Comparison of ENCODE assay signal across 19 cellular contexts in the genomic region with DNA sequence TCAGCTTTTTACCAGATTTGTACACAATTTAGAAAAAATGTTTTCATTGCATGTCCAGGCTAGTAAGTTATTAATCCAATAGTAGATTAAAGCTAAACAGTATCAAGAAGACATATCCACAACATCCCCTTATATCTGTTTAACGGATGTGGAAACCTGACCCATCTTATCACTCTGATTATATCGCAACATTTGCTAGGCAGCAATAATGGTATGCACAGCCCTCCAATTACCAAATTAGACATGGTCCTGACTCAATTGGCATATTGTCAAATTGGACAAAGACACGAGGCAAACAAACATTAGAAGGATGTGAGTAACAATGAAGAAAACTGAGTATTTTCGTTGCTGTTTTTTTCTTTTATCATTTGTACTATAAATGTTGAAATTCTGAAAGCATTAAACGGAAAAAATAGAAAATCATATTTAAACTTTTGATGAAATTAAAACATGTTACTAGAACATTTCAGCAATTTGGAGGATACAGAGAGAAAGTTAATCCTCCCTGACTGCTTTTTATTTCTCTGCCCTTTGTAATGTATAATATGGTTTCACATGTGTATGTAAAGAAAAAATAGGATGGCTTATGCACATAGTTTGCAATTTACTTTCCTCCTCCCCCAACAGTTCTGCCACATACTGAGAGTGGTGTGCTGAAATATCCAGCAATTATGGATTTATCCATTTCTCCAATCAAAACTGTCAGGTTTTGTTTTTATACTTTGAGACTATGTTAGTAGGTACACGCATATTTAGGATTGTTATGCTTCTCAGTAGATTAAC.
A peak's percentile ranks its signal among the peaks of the same experiment; 100 is the strongest.
DNase-seq lines count a peak whose midpoint lies in the region; ATAC-seq, FAIRE-seq and TF ChIP-seq lines count a peak whose summit lies in the region.
"Had no signal": no experiment of that assay in that cellular context is flagged by ENCODE, and none has a peak within 500 bp of the region (broad histone marks: within the 10 kb centered on the region; RNA-seq: fewer than 3 reads in every experiment).

No MANE protein-coding gene starts in this region.

- H3K36me3 ChIP-seq in A673 (ENCODE audit: insufficient read depth, low read length, poor library complexity, severe bottlenecking): no peaks in the 10 kb centered on the region
- H3K36me3 ChIP-seq in endothelial cell of umbilical vein (ENCODE audit: control insufficient read depth in 2 of 2, extremely low read depth in 1 of 2, insufficient read depth in 2 of 2, low read length in 2 of 2): no peaks in the 10 kb centered on the region
- no peaks in the 10 kb centered on the region for H3K36me3 ChIP-seq in brain microvascular endothelial cell (replicated peaks)
- H3K36me3 ChIP-seq: gastroesophageal sphincter, neutrophil had no signal

- H3K9me1 ChIP-seq in endothelial cell of umbilical vein (replicated peaks; ENCODE audit: control insufficient read depth, extremely low read depth, insufficient read depth, low read length): no peaks in the 10 kb centered on the region

- in situ Hi-C loops in brain microvascular endothelial cell (cut with HindIII; ENCODE audit: low pct_ligation_motif_present, low sequenced_read_pairs): no loop called here

- H3K4me3 ChIP-seq in A673 (ENCODE audit: low read depth, low read length, poor library complexity, severe bottlenecking) (no peak overlapping the region), endothelial cell of umbilical vein (replicated peaks in 1 of 3; ENCODE audit: insufficient read depth in 1 of 3, low read depth in 1 of 3, low read length in 3 of 3) (no peak overlapping the region), brain microvascular endothelial cell (ENCODE audit: low read depth, low read length) (no peak overlapping the region)
- H3K4me3 ChIP-seq: gastroesophageal sphincter, mucosa of descending colon had no signal

- H3K4me1 ChIP-seq in A673 (ENCODE audit: insufficient read depth, low read length, poor library complexity, severe bottlenecking) (peaks cover 15% of the 10 kb centered on the region), endothelial cell of umbilical vein (ENCODE audit: control insufficient read depth, extremely low read depth, insufficient read depth, low read length) (peaks cover 16% of the 10 kb centered on the region)
- H3K4me1 ChIP-seq: gastroesophageal sphincter had no signal

- peak overlapping the region; percentile 71 for H3K4me2 ChIP-seq in endothelial cell of umbilical vein (ENCODE audit: insufficient read depth, low read length)

- no peaks in the 10 kb centered on the region for H4K20me1 ChIP-seq in endothelial cell of umbilical vein (replicated peaks; ENCODE audit: control insufficient read depth, extremely low read depth, insufficient read depth, low read length)

- no peak for ATAC-seq in HG02588 (IDR thresholded peaks at IDR 0.05; ENCODE audit: unreplicated experiment)
- ATAC-seq: activated CD8-positive, alpha-beta T cell treated with anti-CD3 and anti-CD28 coated beads, Interleukin-2, amount 10 ng/mL, durations not matched to agents 7 days and 5 days; effector memory CD8-positive, alpha-beta T cell; gastroesophageal sphincter; left colon; mucosa of descending colon had no signal

- peak; percentile 69 for FAIRE-seq in endothelial cell of umbilical vein (lab: Jason Lieb, UNC)
- FAIRE-seq: urothelium cell line had no signal

- dilution Hi-C loops in endothelial cell of umbilical vein (cut with MboI; ENCODE audit: extremely low pct_ligation_motif_present, low sequenced_read_pairs): no loop called here

- intact Hi-C loops in A673 (cut with micrococcal nuclease; ENCODE audit: unreplicated experiment): no loop called here
- intact Hi-C loops in endothelial cell of umbilical vein (cut with micrococcal nuclease): no loop called here

- H2AFZ ChIP-seq in endothelial cell of umbilical vein (ENCODE audit: low read depth, low read length): peak overlapping the region; percentile 73

- CTCF ChIA-PET in A673 (lab: Charles Lee) (no interaction called here), endothelial cell of umbilical vein (lab: Charles Lee) (interaction anchor here (2.0 kb wide), 1 partner anchor 426 kb away, joined by 4 read pairs; no protein-coding TSS in a partner anchor)

- peak; percentile 89 for DNase-seq in A673 (ENCODE audit: low spot score)
- DNase-seq in GM04503 (ENCODE audit: low read depth): peak; percentile 34
- peak; percentile 90 for DNase-seq in RPMI7951 (ENCODE audit: low read depth)
- DNase-seq in endothelial cell of umbilical vein (ENCODE audit: low read depth, low spot score): peak; percentile 75
- no peak for DNase-seq in brain microvascular endothelial cell
- no peak for DNase-seq in SHP77 (lab: John Stamatoyannopoulos, UW)
- no peak for DNase-seq in NK-92 treated with Interleukin-12 subunit alpha and Interleukin-12 subunit beta, amount 100 ng/mL, for 24 hours (lab: John Stamatoyannopoulos, UW)
- DNase-seq: ACHN; activated CD8-positive, alpha-beta T cell treated with anti-CD3 and anti-CD28 coated beads, Interleukin-2, amount 10 ng/mL, durations not matched to agents 7 days and 5 days; activated T-cell treated with anti-CD3 and anti-CD28 coated beads, Interleukin-2, amount 50 U/mL, for 48 hours; central memory CD4-positive, alpha-beta T cell; effector memory CD8-positive, alpha-beta T cell; left colon; mucosa of descending colon; NCI-H2107 had no signal

- POLR2A ChIA-PET in A673 (lab: Charles Lee; ENCODE audit: low non-redundant PET): no interaction called here
- POLR2A ChIA-PET in endothelial cell of umbilical vein (lab: Charles Lee): interaction anchor here (0.7 kb wide), 1 partner anchor 23 kb away, joined by 3 read pairs; no protein-coding TSS in a partner anchor

- BruUV-seq in A673 (replicated peaks; lab: Mats Ljungman, UMichigan): no TSS peak
- BruUV-seq in endothelial cell of umbilical vein (replicated peaks; lab: Mats Ljungman, UMichigan): no TSS peak

- peak overlapping the region; percentile 1 for H3K27ac ChIP-seq in A673 (ENCODE audit: low read depth, low read length, poor library complexity, severe bottlenecking)
- H3K27ac ChIP-seq in endothelial cell of umbilical vein (ENCODE audit: insufficient read depth, low read depth, low read length): peak overlapping the region; percentile 8
- H3K27ac ChIP-seq in brain microvascular endothelial cell: no peak overlapping the region
- H3K27ac ChIP-seq: gastroesophageal sphincter, neutrophil had no signal

- H3K79me2 ChIP-seq in endothelial cell of umbilical vein (ENCODE audit: control insufficient read depth, insufficient read depth, low read length): no peaks in the 10 kb centered on the region

- no peak overlapping the region for H3K9ac ChIP-seq in endothelial cell of umbilical vein (replicated peaks; ENCODE audit: extremely low read depth, insufficient read depth, low read length)

- H3K27me3 ChIP-seq in A673 (replicated peaks; ENCODE audit: insufficient read depth, low read depth, low read length, poor library complexity) (no peaks in the 10 kb centered on the region), endothelial cell of umbilical vein (ENCODE audit: control insufficient read depth in 2 of 2, insufficient read depth in 2 of 2, low read length in 2 of 2) (no peaks in the 10 kb centered on the region), brain microvascular endothelial cell (replicated peaks) (no peaks in the 10 kb centered on the region)
- H3K27me3 ChIP-seq: gastroesophageal sphincter, neutrophil had no signal

- no peak for TF ChIP-seq POLR2A in endothelial cell of umbilical vein (IDR thresholded peaks at IDR 0.05; ENCODE audit: low read depth, low read length)

- no peaks in the 10 kb centered on the region for H3K9me3 ChIP-seq in A673 (ENCODE audit: low read depth, low read length, poor library complexity, severe bottlenecking)
- no peaks in the 10 kb centered on the region for H3K9me3 ChIP-seq in endothelial cell of umbilical vein (replicated peaks; ENCODE audit: control insufficient read depth, insufficient read depth, low read length)
- H3K9me3 ChIP-seq: gastroesophageal sphincter, mucosa of descending colon, neutrophil had no signal

- TF ChIP-seq CTCF in A673 (conservative IDR thresholded peaks at IDR 0.05; ENCODE audit: low read depth, low read length) (no peak), endothelial cell of umbilical vein (IDR thresholded peaks at IDR 0.05; ENCODE audit: extremely low read depth in 1 of 2, insufficient read depth in 1 of 2, low read depth in 1 of 2, low read length in 2 of 2) (no peak), brain microvascular endothelial cell (IDR thresholded peaks at IDR 0.05; ENCODE audit: low read depth, low read length, missing control alignments) (no peak)

TF ChIP-seq in endothelial cell of umbilical vein, 7 proteins besides CTCF, POLR2A, EP300 and RAD21:
- TF ChIP-seq, protein P1, sequence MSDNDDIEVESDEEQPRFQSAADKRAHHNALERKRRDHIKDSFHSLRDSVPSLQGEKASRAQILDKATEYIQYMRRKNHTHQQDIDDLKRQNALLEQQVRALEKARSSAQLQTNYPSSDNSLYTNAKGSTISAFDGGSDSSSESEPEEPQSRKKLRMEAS (IDR thresholded peaks at IDR 0.05; ENCODE audit: insufficient read depth, insufficient read length): no peak
- TF ChIP-seq POLR2AphosphoS5 (IDR thresholded peaks at IDR 0.05; ENCODE audit: insufficient read depth, low read depth, low read length) (no peak), JUN (IDR thresholded peaks at IDR 0.05; ENCODE audit: borderline replicate concordance, insufficient read depth, insufficient read length, low read depth) (no peak), MYC (IDR thresholded peaks at IDR 0.05; ENCODE audit: low read depth, low read length) (no peak), FOS (IDR thresholded peaks at IDR 0.05; ENCODE audit: borderline replicate concordance, insufficient read depth, low read length) (peak; percentile 54), GATA2 (IDR thresholded peaks at IDR 0.05; ENCODE audit: insufficient read depth, insufficient read length, low read depth, low read length) (peak; percentile 89)

Comparison
In these comparisons a context has a peak if more than half of its experiments do, and no peak if none do; other contexts are left out.
1. DNase-seq: peak in A673 (single experiment), GM04503 (single experiment), RPMI7951 (single experiment) and endothelial cell of umbilical vein (single experiment); none in brain microvascular endothelial cell (single experiment), SHP77 (0 of 2) and NK-92 treated with Interleukin-12 subunit alpha and Interleukin-12 subunit beta, amount 100 ng/mL, for 24 hours (single experiment).